In the genomic region with DNA sequence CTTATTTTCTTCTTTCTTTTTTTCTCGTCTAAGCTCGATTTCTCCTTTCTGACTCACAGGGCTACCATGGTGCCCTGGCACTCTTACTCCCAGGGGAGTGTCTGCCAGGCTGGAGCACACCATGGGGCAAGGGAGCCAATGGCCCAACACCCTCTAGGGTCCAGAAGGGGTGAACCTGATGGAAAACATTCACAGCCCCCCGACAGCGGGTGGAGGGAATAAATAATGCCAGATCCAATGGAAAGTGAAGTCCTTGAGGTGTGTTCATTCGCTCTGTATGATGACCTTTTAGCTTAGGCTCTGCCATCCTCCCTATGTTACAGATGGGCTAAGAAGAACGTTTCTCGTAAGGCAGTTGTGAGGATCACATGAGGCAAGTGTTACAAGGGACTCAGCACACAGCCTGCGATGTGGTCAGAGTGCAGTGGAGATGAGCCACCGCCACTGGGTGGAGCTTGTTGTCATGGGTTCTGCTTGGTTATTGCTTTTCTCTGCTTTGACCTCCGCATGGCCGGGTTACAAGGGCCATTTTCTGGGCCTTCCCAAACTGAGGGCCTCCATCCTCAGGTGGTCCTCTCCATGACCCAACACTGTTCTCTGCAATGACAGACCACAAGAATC, we compare ENCODE assay signal across 8 cellular contexts. TPM values are rescaled to one million over a fixed set of nuclear protein-coding genes. Genes with fewer than 3 reads are reported as not detected.
DNase-seq lines count a peak whose midpoint lies in the region; ATAC-seq and TF ChIP-seq lines count a peak whose summit lies in the region.

No MANE protein-coding gene starts in this region.

- H3K4me3 Mint-ChIP-seq in activated CD4-positive, alpha-beta memory T cell treated with anti-CD3 and anti-CD28 coated beads for 36 hours: no peak overlapping the region
- H3K4me3 Mint-ChIP-seq in osteocyte (ENCODE audit: unreplicated experiment): no peak overlapping the region
- H3K4me3 Mint-ChIP-seq in progenitor cell of endocrine pancreas (ENCODE audit: low read depth): no peak overlapping the region

- H3K4me1 ChIP-seq in lower lobe of right lung: peaks cover 42% of the 10 kb centered on the region

- CTCF ChIA-PET in activated CD4-positive, alpha-beta memory T cell treated with anti-CD3 and anti-CD28 coated beads for 36 hours (lab: Charles Lee): interaction anchor here (0.7 to 4.8 kb wide), 12 partner anchors 8 to 199 kb away, joined by 3 to 41 read pairs (median 5); no protein-coding TSS in a partner anchor

- POLR2A ChIA-PET in activated CD4-positive, alpha-beta memory T cell treated with anti-CD3 and anti-CD28 coated beads for 36 hours (lab: Charles Lee): interaction anchor here (0.6 to 1.1 kb wide), 4 partner anchors 9 to 177 kb away, joined by 3 to 4 read pairs (median 4); no protein-coding TSS in a partner anchor

- ATAC-seq in GM18498 (IDR thresholded peaks at IDR 0.05; ENCODE audit: unreplicated experiment): peak; percentile 55
- peak; percentile 53 for ATAC-seq in GM21447 (IDR thresholded peaks at IDR 0.05; ENCODE audit: unreplicated experiment)
- peak; percentile 57 for ATAC-seq in HG03521 (IDR thresholded peaks at IDR 0.05; ENCODE audit: unreplicated experiment)
- peak; percentile 51 to 59 for ATAC-seq in lower lobe of right lung

- H3K27ac Mint-ChIP-seq in activated CD4-positive, alpha-beta memory T cell treated with anti-CD3 and anti-CD28 coated beads for 36 hours: no peak overlapping the region
- H3K27ac Mint-ChIP-seq in osteocyte (ENCODE audit: unreplicated experiment): no peak overlapping the region
- H3K27ac Mint-ChIP-seq in progenitor cell of endocrine pancreas: no peak overlapping the region

- H3K4me1 Mint-ChIP-seq in activated CD4-positive, alpha-beta memory T cell treated with anti-CD3 and anti-CD28 coated beads for 36 hours (ENCODE audit: low read depth): peaks cover 33% of the 10 kb centered on the region
- H3K4me1 Mint-ChIP-seq in osteocyte (ENCODE audit: unreplicated experiment): no peaks in the 10 kb centered on the region
- no peaks in the 10 kb centered on the region for H3K4me1 Mint-ChIP-seq in progenitor cell of endocrine pancreas (ENCODE audit: low read depth)

- no peaks in the 10 kb centered on the region for H3K9me3 Mint-ChIP-seq in activated CD4-positive, alpha-beta memory T cell treated with anti-CD3 and anti-CD28 coated beads for 36 hours
- no peaks in the 10 kb centered on the region for H3K9me3 Mint-ChIP-seq in osteocyte (ENCODE audit: unreplicated experiment)
- H3K9me3 Mint-ChIP-seq in progenitor cell of endocrine pancreas (ENCODE audit: low read depth): no peaks in the 10 kb centered on the region

- no peaks in the 10 kb centered on the region for H3K36me3 ChIP-seq in lower lobe of right lung

- no peaks in the 10 kb centered on the region for H3K9me3 ChIP-seq in lower lobe of right lung

- no peak overlapping the region for H3K4me3 ChIP-seq in lower lobe of right lung

- H3K36me3 Mint-ChIP-seq in activated CD4-positive, alpha-beta memory T cell treated with anti-CD3 and anti-CD28 coated beads for 36 hours: peaks cover 8% of the 10 kb centered on the region
- H3K36me3 Mint-ChIP-seq in osteocyte (ENCODE audit: unreplicated experiment): no peaks in the 10 kb centered on the region
- no peaks in the 10 kb centered on the region for H3K36me3 Mint-ChIP-seq in progenitor cell of endocrine pancreas (ENCODE audit: insufficient read depth)

- no peak overlapping the region for H3K27ac ChIP-seq in lower lobe of right lung

- intact Hi-C loops in activated CD4-positive, alpha-beta memory T cell treated with anti-CD3 and anti-CD28 coated beads for 36 hours (cut with micrococcal nuclease): loop anchor here (10.0 kb wide), 2 partner anchors 450 to 900 kb away; a partner anchor contains a TSS
- intact Hi-C loops in lower lobe of right lung (cut with DNase I): no loop called here

- DNase-seq in activated CD4-positive, alpha-beta memory T cell treated with anti-CD3 and anti-CD28 coated beads for 36 hours: peak; percentile 82
- peak; percentile 83 for DNase-seq in lower lobe of right lung
- no peak for DNase-seq in occipital lobe (lab: John Stamatoyannopoulos, UW)
- DNase-seq in osteocyte (ENCODE audit: extremely low spot score, unreplicated experiment): no peak
- no peak for DNase-seq in progenitor cell of endocrine pancreas (ENCODE audit: low spot score, unreplicated experiment)

- H3K27me3 Mint-ChIP-seq in activated CD4-positive, alpha-beta memory T cell treated with anti-CD3 and anti-CD28 coated beads for 36 hours: no peaks in the 10 kb centered on the region
- H3K27me3 Mint-ChIP-seq in osteocyte (ENCODE audit: unreplicated experiment): peaks cover 7% of the 10 kb centered on the region
- H3K27me3 Mint-ChIP-seq in progenitor cell of endocrine pancreas: no peaks in the 10 kb centered on the region

- H3K27me3 ChIP-seq in lower lobe of right lung (ENCODE audit: low read depth): no peaks in the 10 kb centered on the region

- peak; percentile 17 for TF ChIP-seq CTCF in lower lobe of right lung (IDR thresholded peaks at IDR 0.05)
- no peak for TF ChIP-seq CTCF in osteocyte (IDR thresholded peaks at IDR 0.05)
- TF ChIP-seq CTCF in progenitor cell of endocrine pancreas (IDR thresholded peaks at IDR 0.05; ENCODE audit: unreplicated experiment): no peak

RNA-seq across cellular contexts. Expression of a gene that starts 3.5 kb away (rescaled TPM):
- 10 to 100 TPM; 65.7 to 73.0 TPM for total RNA-seq in activated CD4-positive, alpha-beta memory T cell treated with anti-CD3 and anti-CD28 coated beads for 36 hours
- total RNA-seq in lower lobe of right lung (6.8 TPM), occipital lobe (0.47 TPM), osteocyte (not detected in 2 replicates), progenitor cell of endocrine pancreas (not detected in 2 replicates)

RNA-seq across cellular contexts. Expression of a gene that starts 21.0 kb away (rescaled TPM):
- under 1 TPM; 0.10 TPM for total RNA-seq in activated CD4-positive, alpha-beta memory T cell treated with anti-CD3 and anti-CD28 coated beads for 36 hours
- total RNA-seq in lower lobe of right lung (813 TPM), occipital lobe (not detected), osteocyte (not detected in 2 replicates), progenitor cell of endocrine pancreas (not detected in 2 replicates)

RNA-seq across cellular contexts. Expression of a gene that starts 28.0 kb away (rescaled TPM):
- 10 to 100 TPM in 1 of 2 experiments, 1 to 10 TPM in 1; 9.8 to 10.0 TPM for total RNA-seq in activated CD4-positive, alpha-beta memory T cell treated with anti-CD3 and anti-CD28 coated beads for 36 hours
- not detected for total RNA-seq in lower lobe of right lung
- not detected for total RNA-seq in occipital lobe
- not detected in 2 replicates for total RNA-seq in osteocyte
- total RNA-seq in progenitor cell of endocrine pancreas: not detected in 2 replicates

RNA-seq across cellular contexts. Expression of a gene that starts 45.0 kb away (rescaled TPM):
- not detected for total RNA-seq in activated CD4-positive, alpha-beta memory T cell treated with anti-CD3 and anti-CD28 coated beads for 36 hours
- total RNA-seq in lower lobe of right lung (not detected), occipital lobe (not detected), osteocyte (not detected in 2 replicates), progenitor cell of endocrine pancreas (not detected in 2 replicates)

RNA-seq across cellular contexts. Expression of a gene that starts 59.8 kb away (rescaled TPM):
- not detected for total RNA-seq in activated CD4-positive, alpha-beta memory T cell treated with anti-CD3 and anti-CD28 coated beads for 36 hours
- total RNA-seq in lower lobe of right lung (not detected), occipital lobe (0.47 TPM), osteocyte (not detected in 2 replicates), progenitor cell of endocrine pancreas (not detected in 2 replicates)

Comparison
In these comparisons a context has a peak if more than half of its experiments do, and no peak if none do; other contexts are left out.
1. DNase-seq: peak in activated CD4-positive, alpha-beta memory T cell treated with anti-CD3 and anti-CD28 coated beads for 36 hours (single experiment) and lower lobe of right lung (single experiment); none in occipital lobe (single experiment), osteocyte (single experiment) and progenitor cell of endocrine pancreas (single experiment).
2. RNA of a gene that starts 21.0 kb away (total RNA-seq): 813 TPM in lower lobe of right lung (single experiment); 0.10 TPM in activated CD4-positive, alpha-beta memory T cell treated with anti-CD3 and anti-CD28 coated beads for 36 hours, not detected in occipital lobe (single experiment), not detected in osteocyte and not detected in progenitor cell of endocrine pancreas; every median in the first group is over 100 times any median in the second.
3. RNA of a gene that starts 28.0 kb away (total RNA-seq): 9.8 to 10.0 TPM in activated CD4-positive, alpha-beta memory T cell treated with anti-CD3 and anti-CD28 coated beads for 36 hours; not detected in lower lobe of right lung (single experiment), not detected in occipital lobe (single experiment), not detected in osteocyte and not detected in progenitor cell of endocrine pancreas; every median in the first group is over 10 times any median in the second.
4. Peak in every context shown above with its lines, with median percentiles within 50 percentile points of each other: ATAC-seq.